In genomic region chr20:16526433-16527380, GRCh38 we compare ENCODE assay signal across 14 cellular contexts.
"Had no signal": no experiment of that assay in that cellular context is flagged by ENCODE, and none has a peak within 500 bp of the region (broad histone marks: within the 10 kb centered on the region; RNA-seq: fewer than 3 reads in every experiment).

No MANE protein-coding gene starts in this region.

- H3K4me1 Mint-ChIP-seq: activated CD4-positive, alpha-beta T cell treated with anti-CD3 and anti-CD28 coated beads, Interleukin-2, amount 10 ng/mL, durations not matched to agents 7 days and 5 days; activated naive CD4-positive, alpha-beta T cell treated with anti-CD3 and anti-CD28 coated beads, Interleukin-2, amount 10 ng/mL, durations not matched to agents 7 days and 5 days; natural killer cell had no signal

- H3K4me3 Mint-ChIP-seq: activated CD4-positive, alpha-beta T cell treated with anti-CD3 and anti-CD28 coated beads, Interleukin-2, amount 10 ng/mL, durations not matched to agents 7 days and 5 days; activated naive CD4-positive, alpha-beta T cell treated with anti-CD3 and anti-CD28 coated beads, Interleukin-2, amount 10 ng/mL, durations not matched to agents 7 days and 5 days; natural killer cell; T-helper 17 cell had no signal

- H3K36me3 ChIP-seq: adrenal gland, colonic mucosa, uterus had no signal

- H3K27me3 ChIP-seq: adrenal gland, colonic mucosa, gastroesophageal sphincter, uterus had no signal

- H3K36me3 Mint-ChIP-seq: activated naive CD4-positive, alpha-beta T cell treated with anti-CD3 and anti-CD28 coated beads, Interleukin-2, amount 10 ng/mL, durations not matched to agents 7 days and 5 days; natural killer cell had no signal

- H3K27ac Mint-ChIP-seq: activated CD4-positive, alpha-beta T cell treated with anti-CD3 and anti-CD28 coated beads, Interleukin-2, amount 10 ng/mL, durations not matched to agents 7 days and 5 days; activated naive CD4-positive, alpha-beta T cell treated with anti-CD3 and anti-CD28 coated beads, Interleukin-2, amount 10 ng/mL, durations not matched to agents 7 days and 5 days; activated T-helper 2 cell treated with anti-CD3 and anti-CD28 coated beads, Interferon-gamma antibody, Interleukin-2, Interleukin-4, amounts not matched to agents 10 μg/mL and 5 μg/mL and 100 μg/mL, durations not matched to agents 14 hours and 24 hours and 36 hours; natural killer cell; T-helper 17 cell had no signal

- H3K27me3 Mint-ChIP-seq: activated CD4-positive, alpha-beta T cell treated with anti-CD3 and anti-CD28 coated beads, Interleukin-2, amount 10 ng/mL, durations not matched to agents 7 days and 5 days; activated naive CD4-positive, alpha-beta T cell treated with anti-CD3 and anti-CD28 coated beads, Interleukin-2, amount 10 ng/mL, durations not matched to agents 7 days and 5 days; T-helper 17 cell had no signal

- ATAC-seq: gastroesophageal sphincter, natural killer cell, T-helper 17 cell had no signal

- H3K9me3 Mint-ChIP-seq: activated CD4-positive, alpha-beta T cell treated with anti-CD3 and anti-CD28 coated beads, Interleukin-2, amount 10 ng/mL, durations not matched to agents 7 days and 5 days; activated naive CD4-positive, alpha-beta T cell treated with anti-CD3 and anti-CD28 coated beads, Interleukin-2, amount 10 ng/mL, durations not matched to agents 7 days and 5 days; activated T-helper 2 cell treated with anti-CD3 and anti-CD28 coated beads, Interferon-gamma antibody, Interleukin-2, Interleukin-4, amounts not matched to agents 10 μg/mL and 5 μg/mL and 100 μg/mL, durations not matched to agents 14 hours and 24 hours and 36 hours; natural killer cell had no signal

- H3K27ac ChIP-seq: gastroesophageal sphincter had no signal

- H3K4me1 ChIP-seq: colonic mucosa, uterus had no signal

- H3K9me3 ChIP-seq: adrenal gland, colonic mucosa, gastroesophageal sphincter, uterus had no signal

- H3K4me3 ChIP-seq: adrenal gland, colonic mucosa, gastroesophageal sphincter, skin epidermis, uterus had no signal

- DNase-seq: activated CD4-positive, alpha-beta T cell treated with anti-CD3 and anti-CD28 coated beads, Interleukin-2, amount 10 ng/mL, durations not matched to agents 7 days and 5 days; activated CD4-positive, CD25-positive, alpha-beta regulatory T cell; activated CD8-positive, alpha-beta memory T cell treated with anti-CD3 and anti-CD28 coated beads for 24 hours; activated naive CD4-positive, alpha-beta T cell treated with anti-CD3 and anti-CD28 coated beads, Interleukin-2, amount 10 ng/mL, durations not matched to agents 7 days and 5 days; adrenal gland; colonic mucosa; kidney glomerular epithelial cell; natural killer cell; nucleus accumbens; T-helper 17 cell; uterus had no signal
